In the genomic region with DNA sequence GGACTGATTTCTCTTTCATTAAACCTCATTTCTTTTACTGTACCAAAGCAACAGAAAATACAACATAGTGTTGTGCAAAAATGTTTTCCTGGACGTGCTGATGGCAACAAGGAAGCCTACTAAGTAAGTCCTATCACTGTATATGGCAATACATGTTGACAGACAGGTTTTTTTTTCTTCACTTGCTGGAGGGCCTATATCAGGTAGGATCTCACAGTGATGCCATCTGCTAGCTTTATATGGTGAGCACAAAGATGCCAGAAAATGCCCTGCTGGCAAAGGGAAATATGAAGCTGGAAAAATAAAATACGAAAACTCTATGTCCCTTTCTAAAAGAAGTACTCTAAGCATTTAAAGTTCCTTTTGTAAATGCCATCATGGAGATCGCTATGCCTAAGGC, we compare ENCODE assay signal across 19 cellular contexts.
A peak's percentile ranks its signal among the peaks of the same experiment; 100 is the strongest.
DNase-seq lines count a peak whose midpoint lies in the region; ATAC-seq and TF ChIP-seq lines count a peak whose summit lies in the region.
"Had no signal": no experiment of that assay in that cellular context is flagged by ENCODE, and none has a peak within 500 bp of the region (broad histone marks: within the 10 kb centered on the region; RNA-seq: fewer than 3 reads in every experiment).

No MANE protein-coding gene starts in this region.

- H3K4me3 ChIP-seq in right atrium auricular region: no peak overlapping the region
- H3K4me3 ChIP-seq in coronary artery: peak overlapping the region; percentile 71
- peak overlapping the region; percentile 50 for H3K4me3 ChIP-seq in psoas muscle
- no peak overlapping the region for H3K4me3 ChIP-seq in SK-N-SH (ENCODE audit: low read depth in 2 of 2, low read length in 1 of 2)
- H3K4me3 ChIP-seq: PC-9, SJCRH30 had no signal

- H4K20me1 ChIP-seq in SK-N-SH (ENCODE audit: insufficient read depth): no peaks in the 10 kb centered on the region

- WGBS in psoas muscle, 3 donors: 58 to 80% (median 66%) methylated on average over 3 of the region's 3 CpGs
- 53% methylated on average over 3 of the region's 3 CpGs for WGBS in SK-N-SH (ENCODE audit: low lambda C conversion rate)

- POLR2A ChIA-PET in SK-N-SH (lab: Yijun Ruan, JAX): no interaction called here

- H3K27ac ChIP-seq in right atrium auricular region (peak overlapping the region; percentile 56 to 71), coronary artery (peak overlapping the region; percentile 88), psoas muscle (peak overlapping the region; percentile 38), SK-N-SH (ENCODE audit: low read depth in 2 of 2, low read length in 1 of 2) (no peak overlapping the region)
- H3K27ac ChIP-seq: PC-9, SJCRH30, WERI-Rb-1 had no signal

- H3K9ac ChIP-seq in SK-N-SH: no peak overlapping the region

- ATAC-seq in left cardiac atrium (no peak), psoas muscle (no peak)
- ATAC-seq: natural killer cell treated with Interleukin-12 subunit alpha and Interleukin-12 subunit beta and Interleukin-15 and Interleukin-18, amount 100 ng/mL, for 72 hours had no signal

- H2AFZ ChIP-seq in SK-N-SH (ENCODE audit: low read depth): no peak overlapping the region
- H2AFZ ChIP-seq: PC-9 had no signal

- intact Hi-C loops in left cardiac atrium (cut with DNase I) (loop anchor here in 1 of 2 donors (10.0 kb wide), 1 partner anchor 100 kb away; no protein-coding TSS in a partner anchor), psoas muscle (cut with DNase I) (no loop called here)

- no peaks in the 10 kb centered on the region for H3K9me2 ChIP-seq in SK-N-SH

- no peak for DNase-seq in right atrium auricular region (ENCODE audit: low spot score)
- no peak for DNase-seq in left cardiac atrium
- no peak for DNase-seq in coronary artery (ENCODE audit: low spot score)
- no peak for DNase-seq in psoas muscle
- DNase-seq in NCI-H2029 treated with DMSO at 0.1 percent for 48 hours (lab: John Stamatoyannopoulos, UW): no peak
- DNase-seq in SIG-M5 treated with dmso at 0.1 percent for 504 hours (lab: John Stamatoyannopoulos, UW; ENCODE audit: unreplicated experiment): no peak
- no peak for DNase-seq in SK-N-SH
- no peak for DNase-seq in effector CD4-positive, alpha-beta T cell
- DNase-seq: activated CD8-positive, alpha-beta memory T cell treated with anti-CD3 and anti-CD28 coated beads, Interleukin-2, amount 50 U/mL, for 4 hours; effector memory CD4-positive, alpha-beta T cell; left colon; MM.1S; NCI-H226; PC-9; posterior cingulate gyrus; SJCRH30; small intestine; WERI-Rb-1 had no signal

- H3K4me1 ChIP-seq in right atrium auricular region (peaks cover 0 to 30% of the 10 kb centered on the region in 2 donors), psoas muscle (no peaks in the 10 kb centered on the region), SK-N-SH (ENCODE audit: control insufficient read depth in 1 of 2, insufficient read depth in 2 of 2, low read depth in 1 of 2, low read length in 1 of 2) (peaks cover 0 to 5% of the 10 kb centered on the region in 2 experiments; a peak in 2 of 4 replicates)
- H3K4me1 ChIP-seq: SJCRH30 had no signal

- no peaks in the 10 kb centered on the region for H3F3A ChIP-seq in SK-N-SH (replicated peaks; ENCODE audit: insufficient read depth)

- no peak overlapping the region for H3K4me2 ChIP-seq in SK-N-SH
- H3K4me2 ChIP-seq: PC-9 had no signal

- TF ChIP-seq CTCF in right atrium auricular region (IDR thresholded peaks at IDR 0.05) (no peak), coronary artery (IDR thresholded peaks at IDR 0.05) (no peak), psoas muscle (IDR thresholded peaks at IDR 0.05) (no peak), SK-N-SH (IDR thresholded peaks at IDR 0.05) (no peak)

- H3K79me2 ChIP-seq in SK-N-SH (ENCODE audit: insufficient read depth): no peaks in the 10 kb centered on the region

- TF ChIP-seq RAD21 in SK-N-SH (IDR thresholded peaks at IDR 0.05; ENCODE audit: low read length): no peak

- H3K27me3 ChIP-seq in right atrium auricular region (no peaks in the 10 kb centered on the region), psoas muscle (ENCODE audit: insufficient read depth in 3 of 3, low read length in 2 of 3) (no peaks in the 10 kb centered on the region), SK-N-SH (ENCODE audit: insufficient read depth) (no peaks in the 10 kb centered on the region)
- H3K27me3 ChIP-seq: SJCRH30 had no signal

- peaks cover 30% of the 10 kb centered on the region for H3K36me3 ChIP-seq in right atrium auricular region
- H3K36me3 ChIP-seq in psoas muscle (ENCODE audit: insufficient read depth in 1 of 2, low read depth in 1 of 2): no peaks in the 10 kb centered on the region
- H3K36me3 ChIP-seq in SK-N-SH (replicated peaks in 1 of 2; ENCODE audit: control insufficient read depth in 1 of 2, insufficient read depth in 2 of 2, low read length in 1 of 2): no peaks in the 10 kb centered on the region
- H3K36me3 ChIP-seq: SJCRH30, WERI-Rb-1 had no signal

- CTCF ChIA-PET in SK-N-SH (lab: Yijun Ruan, JAX): interaction anchor here (0.9 to 3.2 kb wide), 3 partner anchors 14 to 367 kb away, joined by 3 to 13 read pairs (median 7); no protein-coding TSS in a partner anchor

- H3K9me3 ChIP-seq in right atrium auricular region (no peaks in the 10 kb centered on the region), psoas muscle (no peaks in the 10 kb centered on the region), SK-N-SH (no peaks in the 10 kb centered on the region)
- H3K9me3 ChIP-seq: SJCRH30 had no signal

- no peak for TF ChIP-seq EP300 in SK-N-SH (IDR thresholded peaks at IDR 0.05; ENCODE audit: borderline replicate concordance in 1 of 2, low read depth in 1 of 2, low read length in 1 of 2)

TF ChIP-seq in SK-N-SH, 30 proteins besides CTCF, POLR2A, EP300 and RAD21 (continues in another document):
- no peak for TF ChIP-seq FOXJ3 (CRISPR knock-in tag; IDR thresholded peaks at IDR 0.05)
- TF ChIP-seq RXRA (IDR thresholded peaks at IDR 0.05; ENCODE audit: borderline replicate concordance, low read depth): no peak
- no peak for TF ChIP-seq REST (IDR thresholded peaks at IDR 0.05; ENCODE audit: low read depth, low read length)
- no peak for TF ChIP-seq CHD2 (IDR thresholded peaks at IDR 0.05; ENCODE audit: low read length, partially characterized antibody)
- no peak for TF ChIP-seq EZH2phosphoT487 (IDR thresholded peaks at IDR 0.05; ENCODE audit: borderline replicate concordance, low read depth)
- TF ChIP-seq TCF12 (IDR thresholded peaks at IDR 0.05): no peak
- TF ChIP-seq SIN3A (IDR thresholded peaks at IDR 0.05; ENCODE audit: borderline replicate concordance, low read depth, low read length): no peak
- no peak for TF ChIP-seq TEAD4 (IDR thresholded peaks at IDR 0.05; ENCODE audit: borderline replicate concordance, insufficient read depth)
- TF ChIP-seq GABPA (IDR thresholded peaks at IDR 0.05; ENCODE audit: low read depth): no peak
- TF ChIP-seq MAX (IDR thresholded peaks at IDR 0.05; ENCODE audit: low read depth): no peak
- TF ChIP-seq FOSL2 (IDR thresholded peaks at IDR 0.05; ENCODE audit: borderline replicate concordance, low read depth): no peak
- no peak for TF ChIP-seq PBX3 (IDR thresholded peaks at IDR 0.05)
- no peak for TF ChIP-seq ELF1 (IDR thresholded peaks at IDR 0.05)
- TF ChIP-seq POLR2AphosphoS5 (IDR thresholded peaks at IDR 0.05; ENCODE audit: low read depth, low read length): no peak
- no peak for TF ChIP-seq MXI1 (IDR thresholded peaks at IDR 0.05; ENCODE audit: low read depth, low read length)
- no peak for TF ChIP-seq NRF1 (IDR thresholded peaks at IDR 0.05; ENCODE audit: low read depth, low read length)
- TF ChIP-seq GATA2 (CRISPR knock-in tag; IDR thresholded peaks at IDR 0.05): no peak

Comparison
In these comparisons a context has a peak if more than half of its experiments do, and no peak if none do; other contexts are left out.
1. H3K27ac ChIP-seq: peak in right atrium auricular region (2 of 2), coronary artery (2 of 2) and psoas muscle (single experiment); none in SK-N-SH (0 of 2).
2. H3K4me3 ChIP-seq: peak in coronary artery (single experiment) and psoas muscle (single experiment); none in right atrium auricular region (0 of 2) and SK-N-SH (0 of 2).